Comparison of ENCODE assay signal across 8 cellular contexts in the genomic region with DNA sequence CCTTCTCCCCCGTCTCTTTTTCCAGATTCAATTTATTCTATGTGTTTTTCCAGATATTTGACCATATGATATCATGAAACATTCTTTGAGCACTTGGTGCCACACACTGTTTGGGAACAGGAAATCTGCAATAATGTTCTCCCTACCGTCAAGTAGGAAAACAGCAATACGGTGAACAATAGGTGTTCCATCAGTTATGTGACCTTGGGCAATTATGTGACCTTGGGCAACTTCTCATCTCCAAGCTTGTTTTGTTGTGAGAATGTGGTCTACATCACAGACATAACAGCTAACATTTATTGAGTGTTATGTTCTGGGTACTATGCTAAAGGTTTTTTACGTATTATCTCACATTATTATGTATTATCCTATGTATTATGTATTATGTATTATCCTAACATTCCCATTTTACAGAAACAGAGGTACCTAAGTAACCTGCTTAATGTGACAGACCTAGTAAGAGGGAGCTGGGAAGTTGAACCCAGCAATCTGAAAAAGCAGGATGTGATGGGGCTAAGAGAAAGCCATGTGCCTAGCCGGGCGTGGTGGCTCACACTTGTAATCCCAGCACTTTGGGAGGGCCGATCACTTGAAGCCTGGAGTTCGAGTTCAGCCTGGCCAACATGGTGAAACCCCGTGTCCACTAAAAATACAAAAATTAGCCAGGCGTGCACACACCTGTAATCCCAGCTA. TPM values are rescaled to one million over a fixed set of nuclear protein-coding genes. Genes with fewer than 3 reads are reported as not detected.
DNase-seq lines count a peak whose midpoint lies in the region; ATAC-seq, FAIRE-seq and TF ChIP-seq lines count a peak whose summit lies in the region.

No MANE protein-coding gene starts in this region.

- H3K4me1 ChIP-seq in esophagus squamous epithelium (peaks cover 10 to 65% (median 38%) of the 10 kb centered on the region in 3 donors), sigmoid colon (peaks cover 0 to 37% (median 29%) of the 10 kb centered on the region in 4 donors)

- TF ChIP-seq CTCF in esophagus squamous epithelium (IDR thresholded peaks at IDR 0.05) (no peak), sigmoid colon (IDR thresholded peaks at IDR 0.05) (no peak)

- intact Hi-C loops in esophagus squamous epithelium (cut with DNase I) (no loop called here), sigmoid colon (cut with DNase I) (no loop called here)

- TF ChIP-seq POLR2A in GM12892 (IDR thresholded peaks at IDR 0.05; ENCODE audit: low read depth, low read length) (no peak), esophagus squamous epithelium (IDR thresholded peaks at IDR 0.05) (no peak), sigmoid colon (IDR thresholded peaks at IDR 0.05) (no peak)

- WGBS in esophagus squamous epithelium, 2 donors, result 66 to 69% methylated on average over 10 of the region's 10 CpGs
- WGBS in sigmoid colon, 2 donors, result 53 to 67% methylated on average over 10 of the region's 10 CpGs

- H3K27me3 ChIP-seq in esophagus squamous epithelium, result no peaks in the 10 kb centered on the region
- no peaks in the 10 kb centered on the region for H3K27me3 ChIP-seq in sigmoid colon

- TF ChIP-seq EP300 in sigmoid colon (IDR thresholded peaks at IDR 0.05), result no peak

- no peaks in the 10 kb centered on the region for H3K9me3 ChIP-seq in esophagus squamous epithelium
- no peaks in the 10 kb centered on the region for H3K9me3 ChIP-seq in sigmoid colon

- H3K36me3 ChIP-seq in esophagus squamous epithelium (peaks cover 0 to 23% (median 0%) of the 10 kb centered on the region in 3 donors), sigmoid colon (peaks cover 0 to 11% (median 0%) of the 10 kb centered on the region in 4 donors)

- FAIRE-seq in GM12892 (lab: Jason Lieb, UNC), result peak; percentile 54

- no peak for DNase-seq in GM12892 (ENCODE audit: insufficient read length)
- DNase-seq in RKO (ENCODE audit: low spot score), result peak; percentile 35
- DNase-seq in esophagus squamous epithelium (lab: John Stamatoyannopoulos, UW), result no peak
- DNase-seq in sigmoid colon, result no peak
- no peak for DNase-seq in anterior cingulate cortex (lab: John Stamatoyannopoulos, UW)
- DNase-seq in NCI-H2081 treated with DMSO at 0.1 percent for 48 hours (lab: John Stamatoyannopoulos, UW), result no peak

- no peak for ATAC-seq in HG02840 (IDR thresholded peaks at IDR 0.05; ENCODE audit: low FRiP score, unreplicated experiment)
- ATAC-seq in HG03571 (IDR thresholded peaks at IDR 0.05; ENCODE audit: unreplicated experiment), result no peak

- H3K4me3 ChIP-seq in esophagus squamous epithelium (peak overlapping the region; percentile 46 to 83 (median 78)), sigmoid colon (peak overlapping the region; percentile 59 to 84 (median 72))

- H3K27ac ChIP-seq in esophagus squamous epithelium (peak overlapping the region; percentile 88 to 97 (median 96)), sigmoid colon (peak overlapping the region in 3 of 4 donors; percentile 93 to 97 (median 93))

RNA-seq across cellular contexts. Expression of a gene that starts 1.2 kb away (rescaled TPM):
- polyA plus RNA-seq in GM12892 (2012; ENCODE audit: missing spikeins), result 44.0 TPM
- 10 to 100 TPM; 16.6 to 37.2 (median 17.8) TPM for total RNA-seq in esophagus squamous epithelium
- 10 to 100 TPM; 54.4 to 66.7 (median 59.9) TPM for total RNA-seq in sigmoid colon
- polyA plus RNA-seq in sigmoid colon, result 10 to 100 TPM in 2 of 3 donors, 1 to 10 TPM in 1; 9.0 to 38.8 (median 11.4) TPM

RNA-seq across cellular contexts. Expression of a gene that starts 48.4 kb away (rescaled TPM):
- polyA plus RNA-seq in GM12892 (2012; ENCODE audit: missing spikeins), result 76.8 TPM
- total RNA-seq in esophagus squamous epithelium (100 to 1,000 TPM; 174 to 267 (median 206) TPM), sigmoid colon (100 to 1,000 TPM; 107 to 175 (median 165) TPM)
- 100 to 1,000 TPM in 1 of 3 donors, 10 to 100 TPM in 2; 38.4 to 236 (median 51.1) TPM for polyA plus RNA-seq in sigmoid colon

RNA-seq across cellular contexts. Expression of a gene that starts 58.6 kb away (rescaled TPM):
- 2.2 TPM for polyA plus RNA-seq in GM12892 (2012; ENCODE audit: missing spikeins)
- total RNA-seq in esophagus squamous epithelium, result 1 to 10 TPM in 3 of 4 donors, under 1 TPM in 1; 0.64 to 5.0 (median 2.2) TPM
- total RNA-seq in sigmoid colon, result 1 to 10 TPM; 3.6 to 4.6 (median 4.0) TPM
- polyA plus RNA-seq in sigmoid colon, result 1 to 10 TPM; 1.2 to 4.6 (median 4.6) TPM
